8 cellular contexts compared by ENCODE assay signal in genomic region chr22:38705235-38706100, GRCh38. TPM values are rescaled to one million over a fixed set of nuclear protein-coding genes. Genes with fewer than 3 reads are reported as not detected.
DNase-seq lines count a peak whose midpoint lies in the region; ATAC-seq, FAIRE-seq and TF ChIP-seq lines count a peak whose summit lies in the region.

TSS of gene GTPBP1 (plus strand) at chr22:38705944. CDS start at chr22:38705956, 12 bp downstream.

- ATAC-seq in HG02852 (IDR thresholded peaks at IDR 0.05; ENCODE audit: unreplicated experiment) (peak; percentile 68), heart left ventricle (peak; percentile 88 to 96 (median 94))

- H3K4me3 ChIP-seq in adrenal gland (peak within 1 kb of the TSS; percentile 44 to 92 (median 88)), heart left ventricle (peak within 1 kb of the TSS; percentile 71 to 99 (median 84))

- peak; percentile 99 for FAIRE-seq in GM12892 (lab: Jason Lieb, UNC)

- peaks cover 41% of the 10 kb centered on the region for H3K4me1 Mint-ChIP-seq in type B pancreatic cell (ENCODE audit: unreplicated experiment)

- H3K27ac Mint-ChIP-seq in type B pancreatic cell: peak within 1 kb of the TSS; percentile 97

- TF ChIP-seq POLR2A in GM12892 (IDR thresholded peaks at IDR 0.05; ENCODE audit: low read depth, low read length): peak; percentile 86
- peak; percentile 79 to 95 for TF ChIP-seq POLR2A in adrenal gland (IDR thresholded peaks at IDR 0.05)
- TF ChIP-seq POLR2A in heart left ventricle (IDR thresholded peaks at IDR 0.05): peak; percentile 94 to 97

- no peak for TF ChIP-seq CTCF in adrenal gland (IDR thresholded peaks at IDR 0.05)
- peak in 4 of 12 donors; percentile 15 to 40 (median 30) for TF ChIP-seq CTCF in heart left ventricle (IDR thresholded peaks at IDR 0.05)
- no peak for TF ChIP-seq CTCF in type B pancreatic cell (conservative IDR thresholded peaks at IDR 0.05)

- H3K27me3 Mint-ChIP-seq in type B pancreatic cell: peaks cover 6% of the 10 kb centered on the region

- intact Hi-C loops in adrenal gland (cut with DNase I) (no loop called here), heart left ventricle (cut with DNase I) (loop anchor here in 3 of 10 donors (5.0 to 10.0 kb wide), 4 partner anchors 47 to 817 kb away; partner anchors contain the start of genes ATF4 (in 1 of the 3), PICK1 (in 1 of the 3) and SUN2 (in 1 of the 3))

- H3K9me3 Mint-ChIP-seq in type B pancreatic cell: no peaks in the 10 kb centered on the region

- H3K4me3 Mint-ChIP-seq in type B pancreatic cell: peak within 1 kb of the TSS; percentile 95

- 0% methylated on average over 24 to 55 of the region's 55 CpGs for WGBS in adrenal gland, 4 donors
- 0 to 1% (median 0%) methylated on average over 44 to 55 of the region's 55 CpGs for WGBS in heart left ventricle, 4 donors

- H3K27me3 ChIP-seq in adrenal gland: no peaks in the 10 kb centered on the region
- no peaks in the 10 kb centered on the region for H3K27me3 ChIP-seq in heart left ventricle

- H3K9me3 ChIP-seq in adrenal gland (replicated peaks in 1 of 3) (no peaks in the 10 kb centered on the region), heart left ventricle (no peaks in the 10 kb centered on the region)

- H3K36me3 ChIP-seq in adrenal gland (replicated peaks in 1 of 2): no peaks in the 10 kb centered on the region
- H3K36me3 ChIP-seq in heart left ventricle: peaks cover 0 to 11% (median 7%) of the 10 kb centered on the region in 9 donors

- H3K27ac ChIP-seq in adrenal gland (peak within 1 kb of the TSS; percentile 85 to 96 (median 91)), heart left ventricle (peak within 1 kb of the TSS; percentile 73 to 99 (median 94))

- DNase-seq in GM12892 (ENCODE audit: insufficient read length) (peak; percentile 81), NCI-H146 (lab: John Stamatoyannopoulos, UW) (peak; percentile 100), T-helper 1 cell (peak; percentile 94 to 100 (median 97)), adrenal gland (peak; percentile 99 to 100 (median 99)), heart left ventricle (peak; percentile 98 to 100 (median 99)), pons (ENCODE audit: low spot score) (peak; percentile 100), type B pancreatic cell (ENCODE audit: extremely low spot score, unreplicated experiment) (peak; percentile 96)

- H3K4me1 ChIP-seq in adrenal gland (replicated peaks in 1 of 2) (peaks cover 15 to 30% of the 10 kb centered on the region in 2 donors), heart left ventricle (peaks cover 0 to 53% (median 37%) of the 10 kb centered on the region in 12 donors)

- H3K36me3 Mint-ChIP-seq in type B pancreatic cell: no peaks in the 10 kb centered on the region

RNA-seq across cellular contexts. Expression of gene GTPBP1, which starts in this region (rescaled TPM):
- polyA plus RNA-seq in GM12892 (2012; ENCODE audit: missing spikeins): 34.4 TPM
- total RNA-seq in adrenal gland (10 to 100 TPM; 31.8 to 56.9 (median 42.9) TPM), heart left ventricle (10 to 100 TPM; 23.7 to 45.3 (median 28.1) TPM), type B pancreatic cell (ENCODE audit: low replicate concordance) (47.1 and 60.1 TPM in 2 replicates)
- polyA plus RNA-seq in adrenal gland (10 to 100 TPM; 14.0 to 33.7 (median 31.9) TPM), heart left ventricle (10 to 100 TPM; 15.6 to 21.6 TPM)

Comparison
In these comparisons a context has a peak if more than half of its experiments do, and no peak if none do; other contexts are left out.
1. Peak in every context shown above with its lines: DNase-seq, ATAC-seq, H3K4me3 ChIP-seq and H3K27ac ChIP-seq.